In genomic region chr5:1468247-1468612, GRCh38 we compare ENCODE assay signal across 3 cellular contexts.
TF ChIP-seq lines count a peak whose summit lies in the region.

No MANE protein-coding gene starts in this region.

TF ChIP-seq in IMR-90, 13 proteins besides CTCF, POLR2A, EP300 and RAD21:
- no peak for TF ChIP-seq RFX5 (IDR thresholded peaks at IDR 0.05; ENCODE audit: low read depth, low read length)
- TF ChIP-seq MAZ (IDR thresholded peaks at IDR 0.05; ENCODE audit: borderline replicate concordance, low read depth, low read length): no peak
- no peak for TF ChIP-seq MAFK (IDR thresholded peaks at IDR 0.05; ENCODE audit: low read depth, low read length)
- TF ChIP-seq ELK1 (IDR thresholded peaks at IDR 0.05; ENCODE audit: borderline replicate concordance, low read depth, low read length): no peak
- TF ChIP-seq NFE2L2 (IDR thresholded peaks at IDR 0.05; ENCODE audit: low read depth, low read length): no peak
- TF ChIP-seq BHLHE40 (IDR thresholded peaks at IDR 0.05; ENCODE audit: low read depth, low read length): no peak
- no peak for TF ChIP-seq CHD1 (IDR thresholded peaks at IDR 0.05; ENCODE audit: low read depth, low read length)
- no peak for TF ChIP-seq RCOR1 (IDR thresholded peaks at IDR 0.05; ENCODE audit: insufficient replicate concordance, low read length)
- no peak for TF ChIP-seq MXI1 (IDR thresholded peaks at IDR 0.05; ENCODE audit: borderline replicate concordance, low read depth, low read length)
- TF ChIP-seq CEBPB (IDR thresholded peaks at IDR 0.05; ENCODE audit: low read depth, low read length): no peak

TF ChIP-seq in K562, 482 proteins besides CTCF, POLR2A, EP300 and RAD21:
- no peak for TF ChIP-seq ZNF592 (IDR thresholded peaks at IDR 0.05)
- no peak for TF ChIP-seq BHLHE40 (IDR thresholded peaks at IDR 0.05; ENCODE audit: low read length)
- TF ChIP-seq IRF1 (CRISPR knock-in tag; IDR thresholded peaks at IDR 0.05; ENCODE audit: borderline replicate concordance): no peak
- no peak for TF ChIP-seq ZNF311 (CRISPR knock-in tag; IDR thresholded peaks at IDR 0.05)
- TF ChIP-seq RBM17 (IDR thresholded peaks at IDR 0.05; ENCODE audit: borderline replicate concordance, low read depth, low read length): no peak
- TF ChIP-seq ELK1 (CRISPR knock-in tag; IDR thresholded peaks at IDR 0.05): no peak
- no peak for TF ChIP-seq KDM2B (CRISPR knock-in tag; IDR thresholded peaks at IDR 0.05)
- no peak for TF ChIP-seq HOMEZ (CRISPR knock-in tag; IDR thresholded peaks at IDR 0.05)
- no peak for TF ChIP-seq TCFL5 (CRISPR knock-in tag; conservative IDR thresholded peaks at IDR 0.05)
- TF ChIP-seq GTF2F1 (IDR thresholded peaks at IDR 0.05; ENCODE audit: low read depth, low read length): no peak
- TF ChIP-seq ZNF140 (CRISPR knock-in tag; IDR thresholded peaks at IDR 0.05): no peak
- TF ChIP-seq ZNF586 (CRISPR knock-in tag; conservative IDR thresholded peaks at IDR 0.05): no peak
- TF ChIP-seq CBX8 (IDR thresholded peaks at IDR 0.05; ENCODE audit: borderline replicate concordance, extremely low read depth, low read depth, low read length, poor library complexity, severe bottlenecking): no peak
- TF ChIP-seq ZNF184 (CRISPR knock-in tag; IDR thresholded peaks at IDR 0.05): no peak
- no peak for TF ChIP-seq EHMT2 (IDR thresholded peaks at IDR 0.05)

TF ChIP-seq in HepG2, 621 proteins besides CTCF, POLR2A, EP300 and RAD21 (continues in another document):
- TF ChIP-seq UBTF (CRISPR knock-in tag; IDR thresholded peaks at IDR 0.05) (no peak), GATAD1 (CRISPR knock-in tag; IDR thresholded peaks at IDR 0.05) (no peak), REL (CRISPR knock-in tag; conservative IDR thresholded peaks at IDR 0.05) (no peak), ZNF550 (CRISPR knock-in tag; IDR thresholded peaks at IDR 0.05; ENCODE audit: borderline replicate concordance) (no peak), U2AF2 (IDR thresholded peaks at IDR 0.05; ENCODE audit: low read depth, low read length) (no peak), ZNF672 (CRISPR knock-in tag; IDR thresholded peaks at IDR 0.05) (no peak), CSRNP1 (CRISPR knock-in tag; IDR thresholded peaks at IDR 0.05) (no peak), STAG1 (CRISPR knock-in tag; IDR thresholded peaks at IDR 0.05) (peak; percentile 62), ZBTB33 (CRISPR knock-in tag; IDR thresholded peaks at IDR 0.05) (no peak; the same call in 1 of the 2 replicates), PATZ1 (CRISPR knock-in tag; IDR thresholded peaks at IDR 0.05) (0 out of 2 replicates have a peak, but pooled peaks have one; percentile 13), SALL1 (CRISPR knock-in tag; IDR thresholded peaks at IDR 0.05) (peak; percentile 5; the same call in 1 of the 2 replicates), EED (CRISPR knock-in tag; IDR thresholded peaks at IDR 0.05) (no peak), AGO2 (optimal IDR thresholded peaks at IDR 0.05; ENCODE audit: low read depth, low read length) (no peak), TIGD3 (CRISPR knock-in tag; IDR thresholded peaks at IDR 0.05; ENCODE audit: borderline replicate concordance) (no peak), ZNF282 (IDR thresholded peaks at IDR 0.05; ENCODE audit: partially characterized antibody) (no peak), HNF4A (CRISPR knock-in tag; IDR thresholded peaks at IDR 0.05) (no peak), ZNF552 (CRISPR knock-in tag; IDR thresholded peaks at IDR 0.05; ENCODE audit: borderline replicate concordance) (no peak), CAMTA2 (CRISPR knock-in tag; IDR thresholded peaks at IDR 0.05; ENCODE audit: borderline replicate concordance) (no peak), NONO (IDR thresholded peaks at IDR 0.05) (no peak), NONO (CRISPR knock-in tag; conservative IDR thresholded peaks at IDR 0.05) (no peak), ZNF280B (CRISPR knock-in tag; IDR thresholded peaks at IDR 0.05; ENCODE audit: borderline replicate concordance) (no peak), ZNF674 (CRISPR knock-in tag; IDR thresholded peaks at IDR 0.05; ENCODE audit: low read depth) (no peak), CCAR2 (optimal IDR thresholded peaks at IDR 0.05; ENCODE audit: low read depth, low read length) (no peak), KDM1A (CRISPR knock-in tag; IDR thresholded peaks at IDR 0.05) (no peak), FOXO4 (CRISPR knock-in tag; conservative IDR thresholded peaks at IDR 0.05) (no peak), KDM2A (CRISPR knock-in tag; IDR thresholded peaks at IDR 0.05; ENCODE audit: borderline replicate concordance, low read depth) (peak; percentile 33; the same call in 1 of the 2 replicates), ZNF687 (CRISPR knock-in tag; IDR thresholded peaks at IDR 0.05) (0 out of 2 replicates have a peak, but pooled peaks have one; percentile 3), ZNF468 (CRISPR knock-in tag; IDR thresholded peaks at IDR 0.05) (no peak), PBX2 (CRISPR knock-in tag; IDR thresholded peaks at IDR 0.05) (no peak), ZNF432 (CRISPR knock-in tag; IDR thresholded peaks at IDR 0.05; ENCODE audit: borderline replicate concordance) (no peak), MEF2D (CRISPR knock-in tag; IDR thresholded peaks at IDR 0.05) (0 out of 2 replicates have a peak, but pooled peaks have one; percentile 23)
